Comparison of ENCODE assay signal across 30 cellular contexts in genomic region chr5:143737073-143737472, GRCh38.
"Had no signal": no experiment of that assay in that cellular context is flagged by ENCODE, and none has a peak within 500 bp of the region (broad histone marks: within the 10 kb centered on the region; RNA-seq: fewer than 3 reads in every experiment).

No MANE protein-coding gene starts in this region.

- H3K27me3 ChIP-seq: adrenal gland, body of pancreas, breast epithelium had no signal

- H3K4me3 Mint-ChIP-seq: activated CD4-positive, alpha-beta memory T cell treated with anti-CD3 and anti-CD28 coated beads for 36 hours; activated naive CD4-positive, alpha-beta T cell treated with anti-CD3 and anti-CD28 coated beads for 36 hours; activated T-cell treated with anti-CD3 and anti-CD28 coated beads, Interleukin-2, amount 50 U/mL, for 4 hours; activated T-helper 1 cell treated with anti-CD3 and anti-CD28 coated beads, Interleukin-12 subunit alpha, Interleukin-12 subunit beta, Interleukin-2, Interleukin-4 antibody, amounts not matched to agents 30 ng/mL and 10 ng/mL and 1 ng/mL, durations not matched to agents 14 hours and 24 hours and 36 hours; T-helper 1 cell treated with Interleukin-12 subunit alpha and Interleukin-12 subunit beta and Interleukin-4 antibody, amounts not matched to agents 30 μg/mL and 1 μg/mL, for 36 hours; T-helper 2 cell treated with Interferon-gamma antibody and Interleukin-4, amounts not matched to agents 5 μg/mL and 100 μg/mL, for 36 hours had no signal

- H3K4me2 ChIP-seq: KMS-11, PC-9 had no signal

- H3K9me3 Mint-ChIP-seq: activated CD4-positive, alpha-beta memory T cell treated with anti-CD3 and anti-CD28 coated beads for 36 hours; activated naive CD4-positive, alpha-beta T cell treated with anti-CD3 and anti-CD28 coated beads for 36 hours; activated naive CD4-positive, alpha-beta T cell treated with anti-CD3 and anti-CD28 coated beads, Interleukin-2, amount 50 U/mL, for 72 hours; activated T-cell treated with anti-CD3 and anti-CD28 coated beads, Interleukin-2, amount 50 U/mL, for 4 hours; activated T-helper 1 cell treated with anti-CD3 and anti-CD28 coated beads, Interleukin-12 subunit alpha, Interleukin-12 subunit beta, Interleukin-2, Interleukin-4 antibody, amounts not matched to agents 30 ng/mL and 10 ng/mL and 1 ng/mL, durations not matched to agents 14 hours and 24 hours and 36 hours; T-helper 1 cell treated with Interleukin-12 subunit alpha and Interleukin-12 subunit beta and Interleukin-4 antibody, amounts not matched to agents 30 μg/mL and 1 μg/mL, for 36 hours; T-helper 2 cell treated with Interferon-gamma antibody and Interleukin-4, amounts not matched to agents 5 μg/mL and 100 μg/mL, for 36 hours had no signal

- DNase-seq: activated CD4-positive, alpha-beta memory T cell treated with anti-CD3 and anti-CD28 coated beads for 36 hours; activated CD4-positive, alpha-beta T cell treated with anti-CD3 and anti-CD28 coated beads for 4 hours; activated CD4-positive, alpha-beta T cell treated with anti-CD3 and anti-CD28 coated beads, Interleukin-2, amount 50 U/mL, for 1 hour; activated CD8-positive, alpha-beta memory T cell treated with anti-CD3 and anti-CD28 coated beads, Interleukin-2, amount 50 U/mL, for 4 hours; activated gamma-delta T cell treated with Interleukin-2 at 50 U/mL for 16 hours; activated naive CD4-positive, alpha-beta T cell treated with anti-CD3 and anti-CD28 coated beads for 36 hours; activated T-cell treated with anti-CD3 and anti-CD28 coated beads for 4 hours; activated T-cell treated with anti-CD3 and anti-CD28 coated beads, Interleukin-2, amount 50 U/mL, for 4 hours; adrenal gland; body of pancreas; MM.1S; MV-4-11; NCI-H1092; NCI-H1436 treated with DMSO at 0.1 percent for 48 hours; NCI-H1694 treated with DMSO at 0.1 percent for 48 hours; NCI-H2081; NCI-H446 treated with DMSO at 0.1 percent for 48 hours; NCI-H524; NCI-H748 treated with DMSO at 0.1 percent for 48 hours; NK-92 treated with Interleukin-12 subunit alpha and Interleukin-12 subunit beta, amount 100 ng/mL, for 24 hours; PC-9; Right ventricle myocardium superior had no signal

- H3K9ac ChIP-seq: KMS-11 had no signal

- H2AFZ ChIP-seq: PC-9 had no signal

- H3K36me3 ChIP-seq: adrenal gland, breast epithelium had no signal

- H3K4me1 ChIP-seq: adrenal gland, body of pancreas, breast epithelium had no signal

- H3K27ac ChIP-seq: adrenal gland, body of pancreas, breast epithelium, KMS-11, PC-9, SK-N-MC had no signal

- H3K27me3 Mint-ChIP-seq: activated CD4-positive, alpha-beta memory T cell treated with anti-CD3 and anti-CD28 coated beads for 36 hours had no signal

- H3K27ac Mint-ChIP-seq: activated CD4-positive, alpha-beta memory T cell treated with anti-CD3 and anti-CD28 coated beads for 36 hours; activated naive CD4-positive, alpha-beta T cell treated with anti-CD3 and anti-CD28 coated beads for 36 hours; activated naive CD4-positive, alpha-beta T cell treated with anti-CD3 and anti-CD28 coated beads, Interleukin-2, amount 50 U/mL, for 72 hours; activated T-helper 1 cell treated with anti-CD3 and anti-CD28 coated beads, Interleukin-12 subunit alpha, Interleukin-12 subunit beta, Interleukin-2, Interleukin-4 antibody, amounts not matched to agents 30 ng/mL and 10 ng/mL and 1 ng/mL, durations not matched to agents 14 hours and 24 hours and 36 hours; T-helper 1 cell treated with Interleukin-12 subunit alpha and Interleukin-12 subunit beta and Interleukin-4 antibody, amounts not matched to agents 30 μg/mL and 1 μg/mL, for 36 hours; T-helper 2 cell treated with Interferon-gamma antibody and Interleukin-4, amounts not matched to agents 5 μg/mL and 100 μg/mL, for 36 hours had no signal

- H3K9me3 ChIP-seq: adrenal gland, body of pancreas, breast epithelium had no signal

- H3K36me3 Mint-ChIP-seq: activated CD4-positive, alpha-beta memory T cell treated with anti-CD3 and anti-CD28 coated beads for 36 hours; activated naive CD4-positive, alpha-beta T cell treated with anti-CD3 and anti-CD28 coated beads, Interleukin-2, amount 50 U/mL, for 72 hours had no signal

- H3K4me3 ChIP-seq: adrenal gland, body of pancreas, breast epithelium, PC-9, SK-N-MC had no signal

- ATAC-seq: activated CD4-positive, CD25-positive, alpha-beta regulatory T cell treated with anti-CD3 and anti-CD28 coated beads, Interleukin-2, amount 50 U/mL, for 24 hours; activated naive CD4-positive, alpha-beta T cell treated with anti-CD3 and anti-CD28 coated beads, Interleukin-2, amount 50 U/mL, for 72 hours; activated T-cell treated with anti-CD3 and anti-CD28 coated beads, Interleukin-2, amount 50 U/mL, for 4 hours; body of pancreas had no signal
